8 cellular contexts compared by ENCODE assay signal in the genomic region with DNA sequence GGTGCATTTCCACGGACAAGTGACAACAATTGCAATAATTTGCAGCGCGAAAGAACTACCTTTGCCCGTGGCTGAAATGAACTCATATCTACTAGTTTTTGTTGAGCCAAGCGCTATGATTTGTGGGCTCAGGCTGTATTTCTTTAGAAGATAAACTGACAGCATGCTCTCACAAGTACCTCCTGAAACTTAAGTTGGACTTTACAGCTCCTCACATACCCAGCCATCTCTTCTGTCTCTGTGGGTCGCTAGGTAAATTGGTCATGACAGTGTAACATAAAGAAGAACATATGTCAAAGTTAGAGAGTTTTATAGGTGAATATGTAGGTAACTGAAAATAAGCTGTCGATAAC. TPM values are rescaled to one million over a fixed set of nuclear protein-coding genes. Genes with fewer than 3 reads are reported as not detected.
DNase-seq lines count a peak whose midpoint lies in the region; ATAC-seq and TF ChIP-seq lines count a peak whose summit lies in the region.

No MANE protein-coding gene starts in this region.

- H3K27ac ChIP-seq in suprapubic skin = no peak overlapping the region

- H3K4me1 Mint-ChIP-seq in activated T-helper 1 cell treated with anti-CD3 and anti-CD28 coated beads, Interleukin-12 subunit alpha, Interleukin-12 subunit beta, Interleukin-2, Interleukin-4 antibody, amounts not matched to agents 30 ng/mL and 10 ng/mL and 1 ng/mL, durations not matched to agents 14 hours and 24 hours and 36 hours (ENCODE audit: low read depth) = peaks cover 17% of the 10 kb centered on the region

- H3K36me3 Mint-ChIP-seq in activated T-helper 1 cell treated with anti-CD3 and anti-CD28 coated beads, Interleukin-12 subunit alpha, Interleukin-12 subunit beta, Interleukin-2, Interleukin-4 antibody, amounts not matched to agents 30 ng/mL and 10 ng/mL and 1 ng/mL, durations not matched to agents 14 hours and 24 hours and 36 hours (ENCODE audit: low read depth) = peaks cover 6% of the 10 kb centered on the region

- 17% methylated on average over 7 of the region's 7 CpGs for WGBS in suprapubic skin

- peak overlapping the region; percentile 98 for H3K4me3 ChIP-seq in suprapubic skin

- no peak for TF ChIP-seq CTCF in suprapubic skin (IDR thresholded peaks at IDR 0.05)

- H3K27me3 Mint-ChIP-seq in activated T-helper 1 cell treated with anti-CD3 and anti-CD28 coated beads, Interleukin-12 subunit alpha, Interleukin-12 subunit beta, Interleukin-2, Interleukin-4 antibody, amounts not matched to agents 30 ng/mL and 10 ng/mL and 1 ng/mL, durations not matched to agents 14 hours and 24 hours and 36 hours (ENCODE audit: insufficient read depth) = peaks cover 2% of the 10 kb centered on the region

- no peak for TF ChIP-seq POLR2A in suprapubic skin (IDR thresholded peaks at IDR 0.05)

- TF ChIP-seq EP300 in suprapubic skin (IDR thresholded peaks at IDR 0.05) = no peak

- H3K27me3 ChIP-seq in suprapubic skin = no peaks in the 10 kb centered on the region

- H3K4me3 Mint-ChIP-seq in activated T-helper 1 cell treated with anti-CD3 and anti-CD28 coated beads, Interleukin-12 subunit alpha, Interleukin-12 subunit beta, Interleukin-2, Interleukin-4 antibody, amounts not matched to agents 30 ng/mL and 10 ng/mL and 1 ng/mL, durations not matched to agents 14 hours and 24 hours and 36 hours = peak overlapping the region; percentile 96

- peaks cover 5% of the 10 kb centered on the region for H3K36me3 ChIP-seq in suprapubic skin

- peak overlapping the region; percentile 78 for H3K27ac Mint-ChIP-seq in activated T-helper 1 cell treated with anti-CD3 and anti-CD28 coated beads, Interleukin-12 subunit alpha, Interleukin-12 subunit beta, Interleukin-2, Interleukin-4 antibody, amounts not matched to agents 30 ng/mL and 10 ng/mL and 1 ng/mL, durations not matched to agents 14 hours and 24 hours and 36 hours

- no peaks in the 10 kb centered on the region for H3K9me3 ChIP-seq in suprapubic skin

- H3K4me1 ChIP-seq in suprapubic skin = peaks cover 18% of the 10 kb centered on the region

- ATAC-seq in GM18858 (IDR thresholded peaks at IDR 0.05; ENCODE audit: unreplicated experiment) = peak; percentile 4
- ATAC-seq in HG02885 (IDR thresholded peaks at IDR 0.05; ENCODE audit: poor library complexity, unreplicated experiment) = peak; percentile 7

- DNase-seq in activated T-helper 1 cell treated with anti-CD3 and anti-CD28 coated beads, Interleukin-12 subunit alpha, Interleukin-12 subunit beta, Interleukin-2, Interleukin-4 antibody, amounts not matched to agents 30 ng/mL and 10 ng/mL and 1 ng/mL, durations not matched to agents 14 hours and 24 hours and 36 hours (ENCODE audit: low spot score) = no peak
- peak; percentile 30 for DNase-seq in iris pigment epithelial cell (ENCODE audit: low read depth)
- no peak for DNase-seq in suprapubic skin (ENCODE audit: low spot score in 2 of 2)
- no peak for DNase-seq in effector CD8-positive, alpha-beta T cell (lab: John Stamatoyannopoulos, UW)
- DNase-seq in SHP77 treated with DMSO at 0.1 percent for 48 hours (lab: John Stamatoyannopoulos, UW) = no peak
- no peak for DNase-seq in NCI-H146 treated with DMSO at 0.1 percent for 48 hours (lab: John Stamatoyannopoulos, UW; ENCODE audit: unreplicated experiment)

- peaks cover 7% of the 10 kb centered on the region for H3K9me3 Mint-ChIP-seq in activated T-helper 1 cell treated with anti-CD3 and anti-CD28 coated beads, Interleukin-12 subunit alpha, Interleukin-12 subunit beta, Interleukin-2, Interleukin-4 antibody, amounts not matched to agents 30 ng/mL and 10 ng/mL and 1 ng/mL, durations not matched to agents 14 hours and 24 hours and 36 hours

- intact Hi-C loops in activated T-helper 1 cell treated with anti-CD3 and anti-CD28 coated beads, Interleukin-12 subunit alpha, Interleukin-12 subunit beta, Interleukin-2, Interleukin-4 antibody, amounts not matched to agents 30 ng/mL and 10 ng/mL and 1 ng/mL, durations not matched to agents 14 hours and 24 hours and 36 hours (cut with micrococcal nuclease) = loop anchor here (5.0 kb wide), 1 partner anchor 559 kb away; no protein-coding TSS in a partner anchor

RNA-seq across cellular contexts. Expression of gene COG6, which starts 0.8 kb away (rescaled TPM):
- 25.6 and 31.8 TPM in 2 replicates for total RNA-seq in activated T-helper 1 cell treated with anti-CD3 and anti-CD28 coated beads, Interleukin-12 subunit alpha, Interleukin-12 subunit beta, Interleukin-2, Interleukin-4 antibody, amounts not matched to agents 30 ng/mL and 10 ng/mL and 1 ng/mL, durations not matched to agents 14 hours and 24 hours and 36 hours
- 10 to 100 TPM; 14.8 to 28.2 (median 22.9) TPM for total RNA-seq in suprapubic skin

RNA-seq across cellular contexts. Expression of gene LHFPL6, which starts 53.3 kb away (rescaled TPM):
- total RNA-seq in activated T-helper 1 cell treated with anti-CD3 and anti-CD28 coated beads, Interleukin-12 subunit alpha, Interleukin-12 subunit beta, Interleukin-2, Interleukin-4 antibody, amounts not matched to agents 30 ng/mL and 10 ng/mL and 1 ng/mL, durations not matched to agents 14 hours and 24 hours and 36 hours = 4.2 and 4.8 TPM in 2 replicates
- total RNA-seq in suprapubic skin = 10 to 100 TPM; 10.6 to 21.0 (median 15.6) TPM
